ENCODE assay signal across 1 cellular context in genomic region chr16:66905633-66906539, GRCh38.
TF ChIP-seq lines count a peak whose summit lies in the region.

No MANE protein-coding gene starts in this region.

TF ChIP-seq in GM23338, 12 proteins besides CTCF, POLR2A, EP300 and RAD21 (continued from another document):
- TF ChIP-seq, protein P1, sequence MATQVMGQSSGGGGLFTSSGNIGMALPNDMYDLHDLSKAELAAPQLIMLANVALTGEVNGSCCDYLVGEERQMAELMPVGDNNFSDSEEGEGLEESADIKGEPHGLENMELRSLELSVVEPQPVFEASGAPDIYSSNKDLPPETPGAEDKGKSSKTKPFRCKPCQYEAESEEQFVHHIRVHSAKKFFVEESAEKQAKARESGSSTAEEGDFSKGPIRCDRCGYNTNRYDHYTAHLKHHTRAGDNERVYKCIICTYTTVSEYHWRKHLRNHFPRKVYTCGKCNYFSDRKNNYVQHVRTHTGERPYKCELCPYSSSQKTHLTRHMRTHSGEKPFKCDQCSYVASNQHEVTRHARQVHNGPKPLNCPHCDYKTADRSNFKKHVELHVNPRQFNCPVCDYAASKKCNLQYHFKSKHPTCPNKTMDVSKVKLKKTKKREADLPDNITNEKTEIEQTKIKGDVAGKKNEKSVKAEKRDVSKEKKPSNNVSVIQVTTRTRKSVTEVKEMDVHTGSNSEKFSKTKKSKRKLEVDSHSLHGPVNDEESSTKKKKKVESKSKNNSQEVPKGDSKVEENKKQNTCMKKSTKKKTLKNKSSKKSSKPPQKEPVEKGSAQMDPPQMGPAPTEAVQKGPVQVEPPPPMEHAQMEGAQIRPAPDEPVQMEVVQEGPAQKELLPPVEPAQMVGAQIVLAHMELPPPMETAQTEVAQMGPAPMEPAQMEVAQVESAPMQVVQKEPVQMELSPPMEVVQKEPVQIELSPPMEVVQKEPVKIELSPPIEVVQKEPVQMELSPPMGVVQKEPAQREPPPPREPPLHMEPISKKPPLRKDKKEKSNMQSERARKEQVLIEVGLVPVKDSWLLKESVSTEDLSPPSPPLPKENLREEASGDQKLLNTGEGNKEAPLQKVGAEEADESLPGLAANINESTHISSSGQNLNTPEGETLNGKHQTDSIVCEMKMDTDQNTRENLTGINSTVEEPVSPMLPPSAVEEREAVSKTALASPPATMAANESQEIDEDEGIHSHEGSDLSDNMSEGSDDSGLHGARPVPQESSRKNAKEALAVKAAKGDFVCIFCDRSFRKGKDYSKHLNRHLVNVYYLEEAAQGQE (IDR thresholded peaks at IDR 0.05; ENCODE audit: unreplicated experiment) = no peak
- no peak for TF ChIP-seq CREB1 (CRISPR knock-in tag; IDR thresholded peaks at IDR 0.05; ENCODE audit: low read depth)
- TF ChIP-seq POLR2AphosphoS5 (IDR thresholded peaks at IDR 0.05; ENCODE audit: low read depth) = no peak
- no peak for TF ChIP-seq NANOG (IDR thresholded peaks at IDR 0.05; ENCODE audit: borderline replicate concordance)
